8 cellular contexts compared by ENCODE assay signal in the genomic region with DNA sequence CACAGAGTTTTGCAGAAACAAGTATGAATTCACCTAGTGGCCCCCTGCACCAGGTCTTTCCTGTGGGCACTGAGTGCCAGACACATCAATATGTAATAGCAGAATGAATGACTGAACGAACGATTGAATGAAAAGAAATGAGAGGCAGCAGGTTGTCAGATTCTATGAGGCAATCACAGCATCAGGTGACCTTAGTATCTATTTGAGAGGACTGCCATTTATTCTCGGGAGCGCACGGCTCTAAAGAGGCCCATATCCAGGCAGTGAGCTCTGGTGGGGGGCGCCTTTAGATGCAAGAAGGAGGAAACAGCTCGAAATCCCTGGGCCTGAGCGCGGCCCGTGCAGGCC. TPM values are rescaled to one million over a fixed set of nuclear protein-coding genes. Genes with fewer than 3 reads are reported as not detected.
DNase-seq lines count a peak whose midpoint lies in the region; ATAC-seq, FAIRE-seq and TF ChIP-seq lines count a peak whose summit lies in the region.

No MANE protein-coding gene starts in this region.

- intact Hi-C loops in OCI-LY7 (cut with micrococcal nuclease; ENCODE audit: unreplicated experiment) (loop anchor here (2.0 to 5.0 kb wide), 3 partner anchors 40 to 494 kb away; a partner anchor contains a TSS), pancreas (cut with DNase I) (no loop called here)

- ATAC-seq in GM18870 (IDR thresholded peaks at IDR 0.05; ENCODE audit: unreplicated experiment), result peak; percentile 17
- peak in 3 of 4 donors; percentile 41 to 57 (median 44) for ATAC-seq in pancreas
- no peak for ATAC-seq in HG03280 (IDR thresholded peaks at IDR 0.05; ENCODE audit: unreplicated experiment)

- H3K4me1 ChIP-seq in ACC112 (ENCODE audit: control insufficient read depth, insufficient read depth, low read length, unreplicated experiment), result peaks cover 18% of the 10 kb centered on the region
- H3K4me1 ChIP-seq in OCI-LY7 (ENCODE audit: insufficient read depth, low read length, poor library complexity, severe bottlenecking), result peaks cover 19% of the 10 kb centered on the region
- H3K4me1 ChIP-seq in esophagus (ENCODE audit: control insufficient read depth in 2 of 2, insufficient read depth in 2 of 2, low read length in 1 of 2), result peaks cover 0 to 8% of the 10 kb centered on the region in 2 donors
- peaks cover 0 to 6% (median 0%) of the 10 kb centered on the region in 3 donors for H3K4me1 ChIP-seq in pancreas

- DNase-seq in OCI-LY7 (ENCODE audit: low spot score), result no peak
- DNase-seq in pancreas, result no peak
- no peak for DNase-seq in activated CD8-positive, alpha-beta memory T cell treated with anti-CD3 and anti-CD28 coated beads for 24 hours
- DNase-seq in EL, result no peak

- peak overlapping the region; percentile 92 for H2AFZ ChIP-seq in ACC112 (ENCODE audit: low read length, unreplicated experiment)
- peak overlapping the region; percentile 96 for H2AFZ ChIP-seq in OCI-LY7 (ENCODE audit: low read length)

- no peaks in the 10 kb centered on the region for H3K36me3 ChIP-seq in ACC112 (ENCODE audit: insufficient read depth, low read length)
- H3K36me3 ChIP-seq in OCI-LY7 (ENCODE audit: insufficient read depth, low read length), result peaks cover 30% of the 10 kb centered on the region
- peaks cover 0 to 4% of the 10 kb centered on the region in 2 donors for H3K36me3 ChIP-seq in esophagus (ENCODE audit: control insufficient read depth in 2 of 2, insufficient read depth in 2 of 2, low read length in 1 of 2)
- peaks cover 0 to 5% (median 0%) of the 10 kb centered on the region in 3 donors for H3K36me3 ChIP-seq in pancreas

- no peak for FAIRE-seq in pancreas (lab: Jason Lieb, UNC)

- peaks cover 7% of the 10 kb centered on the region for H3K79me2 ChIP-seq in ACC112 (ENCODE audit: control insufficient read depth, insufficient read depth, low read length, unreplicated experiment)
- H3K79me2 ChIP-seq in OCI-LY7 (ENCODE audit: insufficient read depth, low read depth, low read length), result peaks cover 11% of the 10 kb centered on the region; the same call in 1 of the 2 replicates

- peaks cover 10% of the 10 kb centered on the region; the same call in 1 of the 2 replicates for H4K20me1 ChIP-seq in OCI-LY7 (ENCODE audit: insufficient read depth, low read length)

- peak overlapping the region; percentile 87 for H3K4me3 ChIP-seq in ACC112 (ENCODE audit: low read depth, low read length)
- peak overlapping the region; percentile 91 for H3K4me3 ChIP-seq in OCI-LY7 (ENCODE audit: low read depth, low read length, poor library complexity, severe bottlenecking)
- peak overlapping the region; percentile 70 to 93 for H3K4me3 ChIP-seq in esophagus (ENCODE audit: low read depth in 1 of 2, low read length in 2 of 2)
- peak overlapping the region; percentile 61 to 81 (median 68) for H3K4me3 ChIP-seq in pancreas

- POLR2A ChIA-PET in OCI-LY7 (lab: Charles Lee), result interaction anchor here (0.6 to 1.6 kb wide), 15 partner anchors 15 to 991 kb away, joined by 3 to 8 read pairs (median 4); no protein-coding TSS in a partner anchor

- TSS peak; percentile 73 for BruUV-seq in OCI-LY7 (replicated peaks; lab: Mats Ljungman, UMichigan)

- CTCF ChIA-PET in OCI-LY7 (lab: Charles Lee; ENCODE audit: unreplicated experiment), result interaction anchor here (0.6 to 1.4 kb wide), 2 partner anchors 127 to 163 kb away, joined by 3 read pairs; no protein-coding TSS in a partner anchor

- H3K9me2 ChIP-seq in OCI-LY7 (ENCODE audit: insufficient read depth, low read length), result no peaks in the 10 kb centered on the region

- H3K27me3 ChIP-seq in ACC112 (ENCODE audit: insufficient read depth, low read length) (no peaks in the 10 kb centered on the region), esophagus (ENCODE audit: control insufficient read depth in 1 of 2, insufficient read depth in 2 of 2, low read length in 2 of 2) (no peaks in the 10 kb centered on the region), pancreas (no peaks in the 10 kb centered on the region)

- peak overlapping the region; percentile 97 for H3K4me2 ChIP-seq in OCI-LY7 (ENCODE audit: low read length)

- TF ChIP-seq CTCF in OCI-LY7 (conservative IDR thresholded peaks at IDR 0.05; ENCODE audit: low read length) (no peak), pancreas (IDR thresholded peaks at IDR 0.05) (no peak)

- WGBS in esophagus, 2 donors, result 9 to 10% methylated on average over 10 of the region's 10 CpGs
- WGBS in pancreas, 2 donors, result 3 to 4% methylated on average over 10 of the region's 10 CpGs

- H3K27ac ChIP-seq in ACC112 (ENCODE audit: low read depth, low read length), result no peak overlapping the region
- H3K27ac ChIP-seq in OCI-LY7 (ENCODE audit: low read depth, low read length, poor library complexity, severe bottlenecking), result peak overlapping the region; percentile 30
- peak overlapping the region; percentile 80 to 85 for H3K27ac ChIP-seq in esophagus (ENCODE audit: low read depth in 2 of 2, low read length in 1 of 2)
- peak overlapping the region; percentile 69 to 80 (median 78) for H3K27ac ChIP-seq in pancreas

- H3K9me3 ChIP-seq in OCI-LY7 (ENCODE audit: low read length) (no peaks in the 10 kb centered on the region), esophagus (ENCODE audit: control insufficient read depth in 2 of 2, insufficient read depth in 1 of 2, low read depth in 1 of 2, low read length in 1 of 2) (no peaks in the 10 kb centered on the region), pancreas (no peaks in the 10 kb centered on the region)

RNA-seq across cellular contexts. Expression of a gene that starts 0.5 kb away (rescaled TPM):
- total RNA-seq in OCI-LY7 (2014; rRNA removed; shearing (Covaris generic)), result 24.1 and 29.6 TPM in 2 replicates
- total RNA-seq in OCI-LY7 (2022) (28.4 and 38.2 TPM in 2 replicates), pancreas (10 to 100 TPM; 12.6 to 16.7 (median 13.5) TPM)
- polyA plus RNA-seq in esophagus (10 to 100 TPM in 1 of 2 donors, 1 to 10 TPM in 1; 9.1 to 20.6 TPM), pancreas (10 to 100 TPM; 12.4 to 26.5 TPM)
